In genomic region chr3:129501630-129502029, GRCh38 we compare ENCODE assay signal across 29 cellular contexts. TPM values are rescaled to one million over a fixed set of nuclear protein-coding genes. Genes with fewer than 3 reads are reported as not detected.
"Had no signal": no experiment of that assay in that cellular context is flagged by ENCODE, and none has a peak within 500 bp of the region (broad histone marks: within the 10 kb centered on the region; RNA-seq: fewer than 3 reads in every experiment).

No MANE protein-coding gene starts in this region.

- H3K4me1 Mint-ChIP-seq: activated T-helper 17 cell treated with anti-CD3 and anti-CD28 coated beads, Interleukin-2, amount 50 U/mL, for 72 hours; neural progenitor cell; stimulated activated naive B cell treated with anti-CD40 and anti-IgM and Interleukin-4, amounts not matched to agents 10 μg/mL and 1 μg/mL and 100 μg/mL, for 72 hours had no signal

- H3K9me3 ChIP-seq: adrenal gland, ascending aorta, sigmoid colon, thoracic aorta had no signal

- ATAC-seq: activated T-helper 17 cell treated with anti-CD3 and anti-CD28 coated beads, Interleukin-2, amount 50 U/mL, for 72 hours; esophagus mucosa; naive thymus-derived CD4-positive, alpha-beta T cell; stimulated activated naive B cell treated with anti-CD40 and anti-IgM and Interleukin-4, amounts not matched to agents 10 μg/mL and 1 μg/mL and 100 μg/mL, for 72 hours had no signal

- H3K9me3 Mint-ChIP-seq: activated T-cell treated with anti-CD3 and anti-CD28 coated beads, Interleukin-2, amount 50 U/mL, for 24 hours; activated T-helper 17 cell treated with anti-CD3 and anti-CD28 coated beads, Interleukin-2, amount 50 U/mL, for 72 hours; naive thymus-derived CD4-positive, alpha-beta T cell; neural progenitor cell; stimulated activated naive B cell treated with anti-CD40 and anti-IgM and Interleukin-4, amounts not matched to agents 10 μg/mL and 1 μg/mL and 100 μg/mL, for 72 hours; type B pancreatic cell had no signal

- H3K4me1 ChIP-seq: neural progenitor cell, sigmoid colon had no signal

- H3K27me3 Mint-ChIP-seq: activated naive CD8-positive, alpha-beta T cell; activated T-cell treated with anti-CD3 and anti-CD28 coated beads, Interleukin-2, amount 50 U/mL, for 24 hours; activated T-helper 17 cell treated with anti-CD3 and anti-CD28 coated beads, Interleukin-2, amount 50 U/mL, for 72 hours; naive thymus-derived CD4-positive, alpha-beta T cell; stimulated activated naive B cell treated with anti-CD40 and anti-IgM and Interleukin-4, amounts not matched to agents 10 μg/mL and 1 μg/mL and 100 μg/mL, for 72 hours; type B pancreatic cell had no signal

- H3K4me3 ChIP-seq: adrenal gland, ascending aorta, neural progenitor cell, sigmoid colon, thoracic aorta had no signal

- H3K9ac ChIP-seq: neural progenitor cell had no signal

- H3K4me3 Mint-ChIP-seq: activated naive CD8-positive, alpha-beta T cell; activated T-cell treated with anti-CD3 and anti-CD28 coated beads, Interleukin-2, amount 50 U/mL, for 24 hours; activated T-helper 17 cell treated with anti-CD3 and anti-CD28 coated beads, Interleukin-2, amount 50 U/mL, for 72 hours; naive thymus-derived CD4-positive, alpha-beta T cell; neural progenitor cell; stimulated activated naive B cell treated with anti-CD40 and anti-IgM and Interleukin-4, amounts not matched to agents 10 μg/mL and 1 μg/mL and 100 μg/mL, for 72 hours; type B pancreatic cell had no signal

- H2AFZ ChIP-seq: neural progenitor cell had no signal

- H3K36me3 ChIP-seq: adrenal gland, neural progenitor cell had no signal

- H3K4me2 ChIP-seq: neural progenitor cell had no signal

- DNase-seq: activated CD4-positive, alpha-beta T cell treated with anti-CD3 and anti-CD28 coated beads for 1 hour; activated CD4-positive, alpha-beta T cell treated with anti-CD3 and anti-CD28 coated beads, Interleukin-2, amount 50 U/mL, for 1 hour; activated T-cell treated with anti-CD3 and anti-CD28 coated beads, Interleukin-2, amount 50 U/mL, for 24 hours; adrenal gland; central memory CD4-positive, alpha-beta T cell; effector memory CD4-positive, alpha-beta T cell; foreskin melanocyte; hippocampal formation; mesenchymal stem cell; naive thymus-derived CD4-positive, alpha-beta T cell; sigmoid colon; stimulated activated CD4-positive, alpha-beta T cell treated with anti-CD3 and anti-CD28 coated beads, Interleukin-2, amount 100 ng/mL, for 48 hours; stimulated activated CD8-positive, alpha-beta memory T cell treated with anti-CD3 and anti-CD28 coated beads, Interleukin-4, amount 100 ng/mL, for 48 hours; stimulated activated naive B cell treated with anti-CD40 and anti-IgM and Interleukin-4, amounts not matched to agents 10 μg/mL and 1 μg/mL and 100 μg/mL, for 72 hours; T-helper 1 cell had no signal

- H3K27me3 ChIP-seq: adrenal gland, ascending aorta, neural progenitor cell, sigmoid colon had no signal

- H3K27ac ChIP-seq: ascending aorta, neural progenitor cell, sigmoid colon, thoracic aorta had no signal

- H3K27ac Mint-ChIP-seq: activated naive CD8-positive, alpha-beta T cell; activated T-cell treated with anti-CD3 and anti-CD28 coated beads, Interleukin-2, amount 50 U/mL, for 24 hours; activated T-helper 17 cell treated with anti-CD3 and anti-CD28 coated beads, Interleukin-2, amount 50 U/mL, for 72 hours; naive thymus-derived CD4-positive, alpha-beta T cell; stimulated activated naive B cell treated with anti-CD40 and anti-IgM and Interleukin-4, amounts not matched to agents 10 μg/mL and 1 μg/mL and 100 μg/mL, for 72 hours; type B pancreatic cell had no signal

RNA-seq across cellular contexts. Expression of gene RHO, which starts 26.8 kb away (rescaled TPM):
- total RNA-seq: activated T-helper 17 cell treated with anti-CD3 and anti-CD28 coated beads, Interleukin-2, amount 50 U/mL, for 72 hours; adrenal gland; ascending aorta; dermis microvascular lymphatic vessel endothelial cell; endothelial cell of umbilical vein; esophagus mucosa; liver; mucosa of gallbladder; naive thymus-derived CD4-positive, alpha-beta T cell; posterior vena cava; renal cortical epithelial cell; sigmoid colon; thoracic aorta had no signal
- polyA plus RNA-seq: adrenal gland; endothelial cell of umbilical vein; liver; naive thymus-derived CD4-positive, alpha-beta T cell; sigmoid colon had no signal

RNA-seq across cellular contexts. Expression of gene H1-8, which starts 41.3 kb away (rescaled TPM):
- total RNA-seq: activated T-helper 17 cell treated with anti-CD3 and anti-CD28 coated beads, Interleukin-2, amount 50 U/mL, for 72 hours; adrenal gland; ascending aorta; dermis microvascular lymphatic vessel endothelial cell; endothelial cell of umbilical vein; esophagus mucosa; liver; mucosa of gallbladder; naive thymus-derived CD4-positive, alpha-beta T cell; omental fat pad; posterior vena cava; renal cortical epithelial cell; sigmoid colon; thoracic aorta had no signal
- polyA plus RNA-seq: adrenal gland; endothelial cell of umbilical vein; liver; naive thymus-derived CD4-positive, alpha-beta T cell; sigmoid colon had no signal
